In the genomic region with DNA sequence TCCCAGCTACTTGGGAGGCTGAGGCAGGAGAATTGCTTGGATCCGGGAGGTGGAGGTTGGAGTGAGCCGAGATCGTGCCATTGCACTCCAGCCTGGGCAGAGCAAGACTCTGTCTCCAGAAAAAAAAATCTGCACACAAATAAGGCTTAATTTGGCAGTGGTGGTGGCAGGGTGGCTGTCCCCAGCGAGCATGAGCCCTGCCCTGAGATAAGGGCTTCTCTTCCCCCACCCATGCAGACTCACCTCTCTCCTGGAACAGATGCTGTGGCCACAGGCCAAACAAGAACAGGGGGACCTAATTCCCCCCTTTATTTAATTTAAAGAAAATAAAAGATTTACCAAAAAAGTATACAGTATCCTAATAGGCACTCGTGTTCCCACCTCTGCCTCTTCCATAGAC, we compare ENCODE assay signal across 7 cellular contexts.
DNase-seq lines count a peak whose midpoint lies in the region; ATAC-seq and TF ChIP-seq lines count a peak whose summit lies in the region.

No MANE protein-coding gene starts in this region.

- TF ChIP-seq CTCF in HL-60 (IDR thresholded peaks at IDR 0.05; ENCODE audit: insufficient read depth, low read length): no peak
- TF ChIP-seq CTCF in VCaP (conservative IDR thresholded peaks at IDR 0.05): no peak
- TF ChIP-seq CTCF in left ventricle myocardium inferior (IDR thresholded peaks at IDR 0.05; ENCODE audit: borderline replicate concordance): no peak

- 4 to 6% methylated on average over 5 of the region's 5 CpGs for WGBS in aorta, 2 donors

- H3K4me1 ChIP-seq in left ventricle myocardium inferior (peaks cover 22% of the 10 kb centered on the region), aorta (ENCODE audit: control insufficient read depth in 1 of 2, insufficient read depth in 2 of 2, low read length in 2 of 2) (no peaks in the 10 kb centered on the region)

- H3K27ac Mint-ChIP-seq in stimulated activated effector memory CD8-positive, alpha-beta T cell treated with anti-CD3 and anti-CD28 coated beads, Interleukin-12 subunit alpha, Interleukin-12 subunit beta, amount 100 ng/mL, for 72 hours: peak overlapping the region; percentile 74

- peak overlapping the region; percentile 92 for H3K27ac ChIP-seq in HL-60 (replicated peaks)
- H3K27ac ChIP-seq in VCaP: peak overlapping the region; percentile 97
- H3K27ac ChIP-seq in left ventricle myocardium inferior (replicated peaks): peak overlapping the region; percentile 96
- H3K27ac ChIP-seq in aorta (ENCODE audit: low read depth in 1 of 2, low read length in 2 of 2): peak overlapping the region in 1 of 2 donors; percentile 46

- H3K4me1 Mint-ChIP-seq in stimulated activated effector memory CD8-positive, alpha-beta T cell treated with anti-CD3 and anti-CD28 coated beads, Interleukin-12 subunit alpha, Interleukin-12 subunit beta, amount 100 ng/mL, for 72 hours: peaks cover 25% of the 10 kb centered on the region

- peak overlapping the region; percentile 80 for H3K4me3 Mint-ChIP-seq in stimulated activated effector memory CD8-positive, alpha-beta T cell treated with anti-CD3 and anti-CD28 coated beads, Interleukin-12 subunit alpha, Interleukin-12 subunit beta, amount 100 ng/mL, for 72 hours

- intact Hi-C loops in left ventricle myocardium inferior (cut with micrococcal nuclease) (no loop called here), aorta (cut with DNase I) (no loop called here)

- H3K27me3 ChIP-seq in HL-60 (ENCODE audit: insufficient read depth, poor library complexity, severe bottlenecking) (no peaks in the 10 kb centered on the region), left ventricle myocardium inferior (ENCODE audit: low read depth) (no peaks in the 10 kb centered on the region), aorta (ENCODE audit: control insufficient read depth in 1 of 2, insufficient read depth in 2 of 2, low read length in 1 of 2) (no peaks in the 10 kb centered on the region)

- peaks cover 23% of the 10 kb centered on the region for H3K36me3 Mint-ChIP-seq in stimulated activated effector memory CD8-positive, alpha-beta T cell treated with anti-CD3 and anti-CD28 coated beads, Interleukin-12 subunit alpha, Interleukin-12 subunit beta, amount 100 ng/mL, for 72 hours

- H3K36me3 ChIP-seq in left ventricle myocardium inferior: no peaks in the 10 kb centered on the region
- H3K36me3 ChIP-seq in aorta (ENCODE audit: control insufficient read depth in 1 of 2, insufficient read depth in 2 of 2, low read length in 1 of 2): no peaks in the 10 kb centered on the region

- H3K9me3 ChIP-seq in left ventricle myocardium inferior (replicated peaks) (no peaks in the 10 kb centered on the region), aorta (ENCODE audit: control insufficient read depth, low read length) (no peaks in the 10 kb centered on the region)

- H3K4me3 ChIP-seq in HL-60 (replicated peaks; ENCODE audit: insufficient read depth, low read length): peak overlapping the region; percentile 83
- peak overlapping the region; percentile 79 for H3K4me3 ChIP-seq in left ventricle myocardium inferior
- H3K4me3 ChIP-seq in aorta (ENCODE audit: low read length in 2 of 2): peak overlapping the region in 1 of 2 donors; percentile 34

- H3K9me3 Mint-ChIP-seq in stimulated activated effector memory CD8-positive, alpha-beta T cell treated with anti-CD3 and anti-CD28 coated beads, Interleukin-12 subunit alpha, Interleukin-12 subunit beta, amount 100 ng/mL, for 72 hours: no peaks in the 10 kb centered on the region

- no peak for DNase-seq in HL-60 (ENCODE audit: low read depth in 1 of 2, low spot score in 1 of 2)
- no peak for DNase-seq in left ventricle myocardium inferior
- DNase-seq in stimulated activated effector memory CD8-positive, alpha-beta T cell treated with anti-CD3 and anti-CD28 coated beads, Interleukin-12 subunit alpha, Interleukin-12 subunit beta, amount 100 ng/mL, for 72 hours (ENCODE audit: low spot score in 2 of 2): no peak
- no peak for DNase-seq in aorta

- no peak for ATAC-seq in stimulated activated effector memory CD8-positive, alpha-beta T cell treated with anti-CD3 and anti-CD28 coated beads, Interleukin-12 subunit alpha, Interleukin-12 subunit beta, amount 100 ng/mL, for 72 hours
- ATAC-seq in aorta (ENCODE audit: low FRiP score) (no peak), GM19397 (IDR thresholded peaks at IDR 0.05; ENCODE audit: unreplicated experiment) (no peak), GM18517 (IDR thresholded peaks at IDR 0.05; ENCODE audit: unreplicated experiment) (no peak)
